In the genomic region with DNA sequence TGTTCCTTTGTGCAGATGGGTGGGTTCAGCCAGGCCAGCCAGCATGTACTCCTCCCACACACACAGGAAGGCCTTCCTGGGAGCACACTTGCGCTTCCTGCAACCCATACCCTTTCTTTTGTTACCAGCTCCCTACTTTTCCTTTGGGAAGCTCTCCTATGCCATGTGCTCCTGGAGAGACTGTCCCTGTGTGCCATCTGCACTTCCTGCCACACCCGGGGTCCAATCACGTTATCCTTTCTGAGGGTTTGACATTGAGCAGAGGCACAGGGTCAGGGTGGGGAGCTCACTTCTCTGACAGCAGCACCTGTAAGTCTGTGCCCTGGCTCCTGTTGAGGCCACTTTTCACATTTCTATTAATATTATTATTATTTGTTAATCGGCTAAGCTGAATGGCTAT, we compare ENCODE assay signal across 1 cellular context.
TF ChIP-seq lines count a peak whose summit lies in the region.

No MANE protein-coding gene starts in this region.

TF ChIP-seq in HepG2, 621 proteins besides CTCF, POLR2A, EP300 and RAD21 (continued from another document):
- TF ChIP-seq, protein P1, sequence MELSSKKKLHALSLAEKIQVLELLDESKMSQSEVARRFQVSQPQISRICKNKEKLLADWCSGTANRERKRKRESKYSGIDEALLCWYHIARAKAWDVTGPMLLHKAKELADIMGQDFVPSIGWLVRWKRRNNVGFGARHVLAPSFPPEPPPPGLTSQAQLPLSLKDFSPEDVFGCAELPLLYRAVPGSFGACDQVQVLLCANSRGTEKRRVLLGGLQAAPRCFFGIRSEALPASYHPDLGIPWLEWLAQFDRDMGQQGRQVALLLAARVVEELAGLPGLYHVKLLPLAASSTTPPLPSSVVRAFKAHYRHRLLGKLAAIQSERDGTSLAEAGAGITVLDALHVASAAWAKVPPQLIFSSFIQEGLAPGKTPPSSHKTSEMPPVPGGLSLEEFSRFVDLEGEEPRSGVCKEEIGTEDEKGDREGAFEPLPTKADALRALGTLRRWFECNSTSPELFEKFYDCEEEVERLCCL (CRISPR knock-in tag; IDR thresholded peaks at IDR 0.05; ENCODE audit: borderline replicate concordance): no peak
TF ChIP-seq in HepG2: peak in this region for 1.
